Comparison of ENCODE assay signal across 13 cellular contexts in the genomic region with DNA sequence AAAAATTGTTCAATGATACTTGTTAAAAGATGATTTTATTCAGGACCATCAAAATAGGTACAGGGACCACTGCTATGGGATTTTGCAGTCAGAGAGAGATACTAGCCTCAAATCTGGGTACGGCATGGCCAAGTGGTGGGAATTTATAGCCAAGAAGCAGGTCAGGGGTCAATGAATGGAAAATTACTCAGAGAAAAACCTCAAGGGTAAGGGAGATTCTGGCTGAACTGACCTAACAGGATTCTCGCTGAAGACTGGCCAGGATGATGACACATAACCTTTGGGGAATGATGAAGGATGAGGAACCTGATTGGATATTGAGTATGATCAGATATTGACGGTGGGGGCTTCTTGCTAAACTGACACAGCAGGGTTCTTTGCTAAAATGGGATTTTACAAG. TPM values are rescaled to one million over a fixed set of nuclear protein-coding genes. Genes with fewer than 3 reads are reported as not detected.
DNase-seq lines count a peak whose midpoint lies in the region; ATAC-seq and TF ChIP-seq lines count a peak whose summit lies in the region.
"Had no signal": no experiment of that assay in that cellular context is flagged by ENCODE, and none has a peak within 500 bp of the region (broad histone marks: within the 10 kb centered on the region; RNA-seq: fewer than 3 reads in every experiment).

No MANE protein-coding gene starts in this region.

- no peaks in the 10 kb centered on the region for H3K36me3 Mint-ChIP-seq in HFFc6 (ENCODE audit: low read depth)
- H3K36me3 Mint-ChIP-seq: CD4-positive, CD25-positive, alpha-beta regulatory T cell had no signal

- intact Hi-C loops in mammary epithelial cell (cut with micrococcal nuclease): loop anchor here (1.0 to 10.0 kb wide), 6 partner anchors 35 to 501 kb away; partner anchors contain the start of gene GAS2L3
- intact Hi-C loops in upper lobe of right lung (cut with DNase I): no loop called here

- no peak overlapping the region for H3K56ac ChIP-seq in mesendoderm (ENCODE audit: low read length)

- in situ Hi-C loops in mammary epithelial cell (cut with MboI; ENCODE audit: low sequenced_read_pairs in 2 of 2): loop anchor here (10.0 to 25.0 kb wide), 2 partner anchors 311 to 328 kb away; partner anchors contain the start of gene GAS2L3 (in 1 of the 2)

- no peak overlapping the region for H3K9ac ChIP-seq in mammary epithelial cell (ENCODE audit: insufficient read depth, low read length)
- no peak overlapping the region for H3K9ac ChIP-seq in mesendoderm (ENCODE audit: low read length)

- H3K36me3 ChIP-seq in mammary epithelial cell (ENCODE audit: insufficient read depth, low read length) (no peaks in the 10 kb centered on the region), mesendoderm (ENCODE audit: control insufficient read depth, insufficient read depth, low read length) (no peaks in the 10 kb centered on the region), upper lobe of right lung (no peaks in the 10 kb centered on the region)

- ATAC-seq in upper lobe of right lung (no peak), HG02840 (IDR thresholded peaks at IDR 0.05; ENCODE audit: low FRiP score, unreplicated experiment) (no peak)

- peak; percentile 14 for DNase-seq in AG09309 (ENCODE audit: low read depth)
- DNase-seq in HFFc6: peak; percentile 3
- peak; percentile 34 for DNase-seq in mammary epithelial cell
- peak; percentile 65 for DNase-seq in mesendoderm
- DNase-seq in NCI-H1048 (lab: John Stamatoyannopoulos, UW): no peak
- no peak for DNase-seq in cortex of kidney (lab: John Stamatoyannopoulos, UW)
- DNase-seq in upper lobe of right lung: no peak
- DNase-seq: activated T-cell treated with anti-CD3 and anti-CD28 coated beads for 4 hours; kidney; stimulated activated CD4-positive, alpha-beta T cell treated with anti-CD3 and anti-CD28 coated beads, Interleukin-4, amount 100 ng/mL, for 1 hour had no signal

- dilution Hi-C loops in mammary epithelial cell (cut with HindIII; ENCODE audit: low sequenced_read_pairs): no loop called here

- no peaks in the 10 kb centered on the region for H3K27me3 ChIP-seq in mammary epithelial cell (ENCODE audit: insufficient read depth, low read length)
- H3K27me3 ChIP-seq in mesendoderm (ENCODE audit: insufficient read depth, low read length, poor library complexity): no peaks in the 10 kb centered on the region
- no peaks in the 10 kb centered on the region for H3K27me3 ChIP-seq in upper lobe of right lung

- no peak overlapping the region for H4K5ac ChIP-seq in mesendoderm (ENCODE audit: low read length)

- TF ChIP-seq CTCF in AG09309 (IDR thresholded peaks at IDR 0.05; ENCODE audit: control insufficient read depth, insufficient read depth, low read depth, low read length, missing control alignments): no peak
- TF ChIP-seq CTCF in HFFc6 (IDR thresholded peaks at IDR 0.05): no peak
- no peak for TF ChIP-seq CTCF in mammary epithelial cell (conservative IDR thresholded peaks at IDR 0.05 in 1 of 2, IDR thresholded peaks at IDR 0.05 in 1 of 2; ENCODE audit: extremely low read depth in 1 of 2, insufficient read depth in 1 of 2, low read depth in 1 of 2, low read length in 2 of 2)
- TF ChIP-seq CTCF in upper lobe of right lung (IDR thresholded peaks at IDR 0.05): no peak

- no peak overlapping the region for H3K4ac ChIP-seq in mesendoderm (ENCODE audit: low read depth, low read length)

- H3K4me3 ChIP-seq in AG09309 (ENCODE audit: control insufficient read depth, low read depth, low read length) (no peak overlapping the region; the same call in none of the 2 replicates), mammary epithelial cell (replicated peaks in 1 of 3; ENCODE audit: insufficient read depth in 1 of 3, low read depth in 2 of 3, low read length in 3 of 3) (no peak overlapping the region), mesendoderm (ENCODE audit: low read length) (no peak overlapping the region), upper lobe of right lung (no peak overlapping the region)
- H3K4me3 ChIP-seq: GM12878 had no signal

- H3K79me1 ChIP-seq in mesendoderm (ENCODE audit: low read length): no peaks in the 10 kb centered on the region

- H3K4me2 ChIP-seq in mammary epithelial cell (ENCODE audit: insufficient read depth, low read depth, low read length): no peak overlapping the region
- H3K4me2 ChIP-seq in mesendoderm (ENCODE audit: low read length): no peak overlapping the region

- H3K27ac ChIP-seq in mammary epithelial cell (ENCODE audit: insufficient read depth, low read depth, low read length) (no peak overlapping the region), mesendoderm (ENCODE audit: low read depth, low read length) (no peak overlapping the region), upper lobe of right lung (no peak overlapping the region)

- no peak overlapping the region for H4K8ac ChIP-seq in mesendoderm (ENCODE audit: low read depth, low read length)

- no peaks in the 10 kb centered on the region for H3K27me3 Mint-ChIP-seq in HFFc6 (ENCODE audit: insufficient read depth)

- H2AFZ ChIP-seq in mammary epithelial cell (ENCODE audit: low read depth, low read length): no peak overlapping the region

- H2AK5ac ChIP-seq in mesendoderm (ENCODE audit: low read length): no peak overlapping the region

- peak overlapping the region; percentile 66 for H3K27ac Mint-ChIP-seq in HFFc6
- H3K27ac Mint-ChIP-seq: CD4-positive, CD25-positive, alpha-beta regulatory T cell had no signal

- H3K4me1 ChIP-seq in mammary epithelial cell (ENCODE audit: insufficient read depth, low read length) (peaks cover 6% of the 10 kb centered on the region), mesendoderm (ENCODE audit: control insufficient read depth, low read depth, low read length) (no peaks in the 10 kb centered on the region), upper lobe of right lung (no peaks in the 10 kb centered on the region)

- H3K9me3 Mint-ChIP-seq in HFFc6: no peaks in the 10 kb centered on the region
- H3K9me3 Mint-ChIP-seq: CD4-positive, CD25-positive, alpha-beta regulatory T cell had no signal

- no peak overlapping the region for H3K18ac ChIP-seq in mesendoderm (ENCODE audit: low read length)

- H2BK5ac ChIP-seq in mesendoderm (ENCODE audit: low read length): no peak overlapping the region

- H4K20me1 ChIP-seq in mammary epithelial cell (ENCODE audit: insufficient read depth, low read length): no peaks in the 10 kb centered on the region

- H2BK15ac ChIP-seq in mesendoderm (replicated peaks; ENCODE audit: low read depth): no peak overlapping the region

- WGBS in mammary epithelial cell (ENCODE audit: low coverage, missing lambda C conversion rate): 41% methylated on average over 3 of the region's 3 CpGs
- no CpG with 5 or more reads among the region's 3 CpGs for WGBS in mesendoderm (ENCODE audit: extremely low coverage, insufficient coverage, low lambda C conversion rate)

- H2BK120ac ChIP-seq in mesendoderm (ENCODE audit: low read depth, low read length): no peak overlapping the region

- H3K79me2 ChIP-seq in mammary epithelial cell (ENCODE audit: insufficient read depth, low read length) (no peaks in the 10 kb centered on the region), mesendoderm (ENCODE audit: control insufficient read depth, insufficient read depth, low read length) (no peaks in the 10 kb centered on the region)

- CTCF ChIA-PET in mammary epithelial cell (lab: Charles Lee; ENCODE audit: low non-redundant PET): no interaction called here

- H3K23ac ChIP-seq in mesendoderm (ENCODE audit: low read length): no peak overlapping the region

- BruUV-seq in mammary epithelial cell (replicated peaks; lab: Mats Ljungman, UMichigan): no TSS peak

- peak overlapping the region; percentile 71; the same call in 1 of the 2 replicates for H3K4me3 Mint-ChIP-seq in HFFc6
- H3K4me3 Mint-ChIP-seq: CD4-positive, CD25-positive, alpha-beta regulatory T cell had no signal

- H3K9me3 ChIP-seq in mammary epithelial cell (replicated peaks; ENCODE audit: insufficient read depth, low read length) (no peaks in the 10 kb centered on the region), upper lobe of right lung (no peaks in the 10 kb centered on the region)

- peaks cover 8% of the 10 kb centered on the region for H3K4me1 Mint-ChIP-seq in HFFc6 (ENCODE audit: low read depth)

RNA-seq across cellular contexts. Expression of gene DEPDC4, which starts 32.7 kb away (rescaled TPM):
- 1 to 10 TPM in 5 of 6 experiments, under 1 TPM in 1; 0.73 to 1.5 (median 1.3) TPM for total RNA-seq in HFFc6 (2021; fragmentation: NEBNext Ultra II Directional; extraction: Animal tissue kit (Norgen Biotek cat#: 25700))
- total RNA-seq in mammary epithelial cell (1 to 10 TPM in 1 of 2 donors, under 1 TPM in 1; 0.83 to 2.4 TPM), upper lobe of right lung (0.61 TPM)
- 0.67 TPM for polyA plus RNA-seq in mammary epithelial cell
- not detected for polyA minus RNA-seq in mammary epithelial cell
- polyA plus RNA-seq in mesendoderm (2013, experiment 1 of 2): 1.9 TPM
- 2.2 TPM for polyA plus RNA-seq in mesendoderm (2013, experiment 2 of 2)
- total RNA-seq: CD4-positive, CD25-positive, alpha-beta regulatory T cell had no signal

RNA-seq across cellular contexts. Expression of gene SCYL2, which starts 32.8 kb away (rescaled TPM):
- 10 to 100 TPM; 40.0 to 46.7 (median 40.8) TPM for total RNA-seq in HFFc6 (2021; fragmentation: NEBNext Ultra II Directional; extraction: Animal tissue kit (Norgen Biotek cat#: 25700))
- 10 to 100 TPM; 56.6 to 58.7 TPM for total RNA-seq in mammary epithelial cell
- 17.9 TPM for polyA plus RNA-seq in mammary epithelial cell
- 49.5 TPM for polyA minus RNA-seq in mammary epithelial cell
- 22.8 TPM for polyA plus RNA-seq in mesendoderm (2013, experiment 1 of 2)
- polyA plus RNA-seq in mesendoderm (2013, experiment 2 of 2): 22.1 TPM
- 40.8 TPM for total RNA-seq in upper lobe of right lung

RNA-seq across cellular contexts. Expression of gene ACTR6, which starts 33.6 kb away (rescaled TPM):
- total RNA-seq in HFFc6 (2021; fragmentation: NEBNext Ultra II Directional; extraction: Animal tissue kit (Norgen Biotek cat#: 25700)): 10 to 100 TPM; 23.2 to 29.2 (median 24.9) TPM
- total RNA-seq in mammary epithelial cell (10 to 100 TPM; 24.5 to 25.0 TPM), upper lobe of right lung (25.2 TPM)
- polyA plus RNA-seq in mammary epithelial cell: 12.6 TPM
- 0.57 TPM for polyA minus RNA-seq in mammary epithelial cell
- 20.5 TPM for polyA plus RNA-seq in mesendoderm (2013, experiment 1 of 2)
- polyA plus RNA-seq in mesendoderm (2013, experiment 2 of 2): 19.9 TPM

Comparison
In these comparisons a context has a peak if more than half of its experiments do, and no peak if none do; other contexts are left out.
1. DNase-seq: peak in AG09309 (single experiment), HFFc6 (single experiment), mammary epithelial cell (single experiment) and mesendoderm (single experiment); none in NCI-H1048 (single experiment), cortex of kidney (single experiment) and upper lobe of right lung (single experiment).